18 cellular contexts compared by ENCODE assay signal in the genomic region with DNA sequence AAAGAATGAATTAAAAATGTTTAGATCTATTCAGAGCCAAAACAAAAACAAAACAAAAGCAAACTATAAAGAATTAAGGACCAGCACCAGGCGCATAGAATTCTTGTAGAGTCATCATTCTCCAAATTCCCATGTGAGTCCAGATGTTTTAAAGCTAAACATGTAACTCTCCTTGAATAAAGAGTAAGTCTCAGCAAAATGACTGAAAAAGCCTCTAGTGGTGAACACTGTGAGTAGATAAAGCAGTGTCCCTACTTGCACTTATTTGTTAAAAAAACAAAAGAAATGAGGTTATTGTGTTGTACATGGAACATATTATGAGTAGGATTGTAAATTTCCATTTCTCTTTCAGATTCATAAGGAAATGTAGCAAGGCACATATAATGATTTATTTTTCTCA. TPM values are rescaled to one million over a fixed set of nuclear protein-coding genes. Genes with fewer than 3 reads are reported as not detected.
DNase-seq lines count a peak whose midpoint lies in the region; ATAC-seq and TF ChIP-seq lines count a peak whose summit lies in the region.
"Had no signal": no experiment of that assay in that cellular context is flagged by ENCODE, and none has a peak within 500 bp of the region (broad histone marks: within the 10 kb centered on the region; RNA-seq: fewer than 3 reads in every experiment).

No MANE protein-coding gene starts in this region.

- TF ChIP-seq CTCF in BE2C (IDR thresholded peaks at IDR 0.05; ENCODE audit: low read depth, low read length) (0 out of 2 replicates have a peak, but pooled peaks have one; percentile 17), fibroblast of pulmonary artery (IDR thresholded peaks at IDR 0.05; ENCODE audit: low read length, missing control alignments) (peak; percentile 28), breast epithelium (IDR thresholded peaks at IDR 0.05) (no peak)

- no peaks in the 10 kb centered on the region for H3K4me1 ChIP-seq in BE2C
- H3K4me1 ChIP-seq in breast epithelium = no peaks in the 10 kb centered on the region
- H3K4me1 ChIP-seq: parathyroid adenoma had no signal

- ATAC-seq in SK-N-SH treated with all-trans-retinoic acid at 6 μM for 48 hours = peak; percentile 39; the same call in 1 of the 3 replicates
- ATAC-seq in stimulated activated naive CD8-positive, alpha-beta T cell treated with anti-CD3 and anti-CD28 coated beads, Interleukin-15, amount 100 ng/mL, for 72 hours = no peak
- ATAC-seq: activated T-cell treated with anti-CD3 and anti-CD28 coated beads, Interleukin-2, amount 50 U/mL, for 4 hours had no signal

- no peaks in the 10 kb centered on the region for H3K9me3 ChIP-seq in BE2C
- H3K9me3 ChIP-seq in breast epithelium = no peaks in the 10 kb centered on the region
- H3K9me3 ChIP-seq: esophagus muscularis mucosa had no signal

- H3K27me3 ChIP-seq in BE2C = no peaks in the 10 kb centered on the region
- no peaks in the 10 kb centered on the region for H3K27me3 ChIP-seq in breast epithelium
- H3K27me3 ChIP-seq: esophagus muscularis mucosa had no signal

- H3K27ac Mint-ChIP-seq in stimulated activated naive CD8-positive, alpha-beta T cell treated with anti-CD3 and anti-CD28 coated beads, Interleukin-15, amount 100 ng/mL, for 72 hours = no peak overlapping the region
- H3K27ac Mint-ChIP-seq: activated CD4-positive, alpha-beta T cell treated with anti-CD3 and anti-CD28 coated beads, Interleukin-2, amount 10 ng/mL, durations not matched to agents 24 days and 14 days; dendritic cell treated with granulocyte-macrophage colony-stimulating factor and Interleukin-4, amounts not matched to agents 40 ng/mL and 50 ng/mL, for 4 days had no signal

- peaks cover 32% of the 10 kb centered on the region for H3K36me3 ChIP-seq in BE2C
- peaks cover 3% of the 10 kb centered on the region for H3K36me3 ChIP-seq in breast epithelium

- no peak for TF ChIP-seq POLR2A in breast epithelium (IDR thresholded peaks at IDR 0.05)

- no peak for DNase-seq in BE2C
- peak; percentile 26 for DNase-seq in HCEC 1CT
- peak; percentile 30 for DNase-seq in fibroblast of pulmonary artery (ENCODE audit: low read depth)
- no peak for DNase-seq in breast epithelium (ENCODE audit: low spot score in 2 of 2)
- DNase-seq in stimulated activated naive CD8-positive, alpha-beta T cell treated with anti-CD3 and anti-CD28 coated beads, Interleukin-15, amount 100 ng/mL, for 72 hours = no peak
- DNase-seq in NCI-H2227 (lab: John Stamatoyannopoulos, UW; ENCODE audit: unreplicated experiment) = no peak
- DNase-seq in mesenteric fat pad (ENCODE audit: low spot score) = no peak
- DNase-seq: activated CD4-positive, alpha-beta T cell treated with anti-CD3 and anti-CD28 coated beads, Interleukin-2, amount 10 ng/mL, durations not matched to agents 24 days and 14 days; activated T-cell treated with anti-CD3 and anti-CD28 coated beads, Interleukin-2, amount 50 U/mL, for 4 hours; amniotic stem cell; CD4-positive, CD25-positive, alpha-beta regulatory T cell; hypothalamus; NCI-H146; stimulated activated CD4-positive, alpha-beta T cell treated with anti-CD3 and anti-CD28 coated beads, Interleukin-12 subunit alpha, Interleukin-12 subunit beta, amount 100 ng/mL, for 4 hours had no signal

- H3K4me3 Mint-ChIP-seq in stimulated activated naive CD8-positive, alpha-beta T cell treated with anti-CD3 and anti-CD28 coated beads, Interleukin-15, amount 100 ng/mL, for 72 hours = no peak overlapping the region
- H3K4me3 Mint-ChIP-seq: activated CD4-positive, alpha-beta T cell treated with anti-CD3 and anti-CD28 coated beads, Interleukin-2, amount 10 ng/mL, durations not matched to agents 24 days and 14 days; activated T-cell treated with anti-CD3 and anti-CD28 coated beads, Interleukin-2, amount 50 U/mL, for 4 hours; CD4-positive, CD25-positive, alpha-beta regulatory T cell; dendritic cell treated with granulocyte-macrophage colony-stimulating factor and Interleukin-4, amounts not matched to agents 40 ng/mL and 50 ng/mL, for 4 days had no signal

- H3K9me3 Mint-ChIP-seq in stimulated activated naive CD8-positive, alpha-beta T cell treated with anti-CD3 and anti-CD28 coated beads, Interleukin-15, amount 100 ng/mL, for 72 hours = no peaks in the 10 kb centered on the region
- H3K9me3 Mint-ChIP-seq: activated CD4-positive, alpha-beta T cell treated with anti-CD3 and anti-CD28 coated beads, Interleukin-2, amount 10 ng/mL, durations not matched to agents 24 days and 14 days; activated T-cell treated with anti-CD3 and anti-CD28 coated beads, Interleukin-2, amount 50 U/mL, for 4 hours; CD4-positive, CD25-positive, alpha-beta regulatory T cell; dendritic cell treated with granulocyte-macrophage colony-stimulating factor and Interleukin-4, amounts not matched to agents 40 ng/mL and 50 ng/mL, for 4 days had no signal

- intact Hi-C loops in breast epithelium (cut with DNase I; ENCODE audit: low total_unique reads) = no loop called here

- H3K4me3 ChIP-seq in BE2C (ENCODE audit: low read depth, low read length) (no peak overlapping the region), fibroblast of pulmonary artery (replicated peaks; ENCODE audit: low read depth, low read length) (no peak overlapping the region), breast epithelium (no peak overlapping the region)
- H3K4me3 ChIP-seq: esophagus muscularis mucosa had no signal

- no peak overlapping the region for H3K27ac ChIP-seq in breast epithelium
- H3K27ac ChIP-seq: esophagus muscularis mucosa, parathyroid adenoma had no signal

- H3K27me3 Mint-ChIP-seq in stimulated activated naive CD8-positive, alpha-beta T cell treated with anti-CD3 and anti-CD28 coated beads, Interleukin-15, amount 100 ng/mL, for 72 hours = no peaks in the 10 kb centered on the region
- H3K27me3 Mint-ChIP-seq: activated CD4-positive, alpha-beta T cell treated with anti-CD3 and anti-CD28 coated beads, Interleukin-2, amount 10 ng/mL, durations not matched to agents 24 days and 14 days; CD4-positive, CD25-positive, alpha-beta regulatory T cell; dendritic cell treated with granulocyte-macrophage colony-stimulating factor and Interleukin-4, amounts not matched to agents 40 ng/mL and 50 ng/mL, for 4 days had no signal

- no peaks in the 10 kb centered on the region for H3K4me1 Mint-ChIP-seq in stimulated activated naive CD8-positive, alpha-beta T cell treated with anti-CD3 and anti-CD28 coated beads, Interleukin-15, amount 100 ng/mL, for 72 hours
- H3K4me1 Mint-ChIP-seq: activated CD4-positive, alpha-beta T cell treated with anti-CD3 and anti-CD28 coated beads, Interleukin-2, amount 10 ng/mL, durations not matched to agents 24 days and 14 days had no signal

TF ChIP-seq in SK-N-SH treated with all-trans-retinoic acid at 6 μM for 48 hours, 23 proteins besides CTCF, POLR2A, EP300 and RAD21:
- no peak for TF ChIP-seq TCF4 (CRISPR knock-in tag; IDR thresholded peaks at IDR 0.05; ENCODE audit: borderline replicate concordance)
- no peak for TF ChIP-seq ZNF8 (CRISPR knock-in tag; IDR thresholded peaks at IDR 0.05)
- TF ChIP-seq BACH2 (CRISPR knock-in tag; IDR thresholded peaks at IDR 0.05; ENCODE audit: borderline replicate concordance) = no peak
- no peak for TF ChIP-seq TOX (CRISPR knock-in tag; IDR thresholded peaks at IDR 0.05; ENCODE audit: borderline replicate concordance)
- no peak for TF ChIP-seq ISL1 (CRISPR knock-in tag; IDR thresholded peaks at IDR 0.05)
- TF ChIP-seq, protein P1, sequence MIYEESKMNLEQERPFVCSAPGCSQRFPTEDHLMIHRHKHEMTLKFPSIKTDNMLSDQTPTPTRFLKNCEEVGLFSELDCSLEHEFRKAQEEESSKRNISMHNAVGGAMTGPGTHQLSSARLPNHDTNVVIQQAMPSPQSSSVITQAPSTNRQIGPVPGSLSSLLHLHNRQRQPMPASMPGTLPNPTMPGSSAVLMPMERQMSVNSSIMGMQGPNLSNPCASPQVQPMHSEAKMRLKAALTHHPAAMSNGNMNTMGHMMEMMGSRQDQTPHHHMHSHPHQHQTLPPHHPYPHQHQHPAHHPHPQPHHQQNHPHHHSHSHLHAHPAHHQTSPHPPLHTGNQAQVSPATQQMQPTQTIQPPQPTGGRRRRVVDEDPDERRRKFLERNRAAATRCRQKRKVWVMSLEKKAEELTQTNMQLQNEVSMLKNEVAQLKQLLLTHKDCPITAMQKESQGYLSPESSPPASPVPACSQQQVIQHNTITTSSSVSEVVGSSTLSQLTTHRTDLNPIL (CRISPR knock-in tag; IDR thresholded peaks at IDR 0.05; ENCODE audit: low read depth) = no peak
- TF ChIP-seq ARNTL (CRISPR knock-in tag; IDR thresholded peaks at IDR 0.05; ENCODE audit: borderline replicate concordance, low read depth) = no peak
- TF ChIP-seq GLIS3 (CRISPR knock-in tag; IDR thresholded peaks at IDR 0.05) = no peak
- TF ChIP-seq PPARA (CRISPR knock-in tag; IDR thresholded peaks at IDR 0.05; ENCODE audit: borderline replicate concordance) = no peak
- TF ChIP-seq ZFP30 (CRISPR knock-in tag; IDR thresholded peaks at IDR 0.05) = no peak
- TF ChIP-seq, protein P2, sequence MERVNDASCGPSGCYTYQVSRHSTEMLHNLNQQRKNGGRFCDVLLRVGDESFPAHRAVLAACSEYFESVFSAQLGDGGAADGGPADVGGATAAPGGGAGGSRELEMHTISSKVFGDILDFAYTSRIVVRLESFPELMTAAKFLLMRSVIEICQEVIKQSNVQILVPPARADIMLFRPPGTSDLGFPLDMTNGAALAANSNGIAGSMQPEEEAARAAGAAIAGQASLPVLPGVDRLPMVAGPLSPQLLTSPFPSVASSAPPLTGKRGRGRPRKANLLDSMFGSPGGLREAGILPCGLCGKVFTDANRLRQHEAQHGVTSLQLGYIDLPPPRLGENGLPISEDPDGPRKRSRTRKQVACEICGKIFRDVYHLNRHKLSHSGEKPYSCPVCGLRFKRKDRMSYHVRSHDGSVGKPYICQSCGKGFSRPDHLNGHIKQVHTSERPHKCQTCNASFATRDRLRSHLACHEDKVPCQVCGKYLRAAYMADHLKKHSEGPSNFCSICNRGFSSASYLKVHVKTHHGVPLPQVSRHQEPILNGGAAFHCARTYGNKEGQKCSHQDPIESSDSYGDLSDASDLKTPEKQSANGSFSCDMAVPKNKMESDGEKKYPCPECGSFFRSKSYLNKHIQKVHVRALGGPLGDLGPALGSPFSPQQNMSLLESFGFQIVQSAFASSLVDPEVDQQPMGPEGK (CRISPR knock-in tag; IDR thresholded peaks at IDR 0.05; ENCODE audit: borderline replicate concordance) = no peak
- TF ChIP-seq RARB (CRISPR knock-in tag; IDR thresholded peaks at IDR 0.05) = no peak
TF ChIP-seq in SK-N-SH treated with all-trans-retinoic acid at 6 μM for 48 hours: peak in this region for 0.

RNA-seq across cellular contexts. Expression of a gene that starts 44.0 kb away (rescaled TPM):
- polyA plus RNA-seq in BE2C (2012; ENCODE audit: insufficient read depth, insufficient read length, low read depth) = 31.4 TPM
- 100 to 1,000 TPM in 1 of 3 donors, 10 to 100 TPM in 2; 30.2 to 137 (median 39.2) TPM for total RNA-seq in breast epithelium
- 81.6 TPM for total RNA-seq in mesenteric fat pad

Comparison
In these comparisons a context has a peak if more than half of its experiments do, and no peak if none do; other contexts are left out.
1. DNase-seq: peak in HCEC 1CT (single experiment) and fibroblast of pulmonary artery (single experiment); none in BE2C (single experiment), breast epithelium (0 of 2), stimulated activated naive CD8-positive, alpha-beta T cell treated with anti-CD3 and anti-CD28 coated beads, Interleukin-15, amount 100 ng/mL, for 72 hours (0 of 2), NCI-H2227 (single experiment) and mesenteric fat pad (single experiment).
2. CTCF ChIP-seq: peak in BE2C (single experiment) and fibroblast of pulmonary artery (single experiment); none in breast epithelium (0 of 3).